ENCODE assay signal across 1 cellular context in genomic region chr17:47276868-47277267, GRCh38.
TF ChIP-seq lines count a peak whose summit lies in the region.

No MANE protein-coding gene starts in this region.

TF ChIP-seq in HepG2, 621 proteins besides CTCF, POLR2A, EP300 and RAD21 (continued from another document):
- no peak for TF ChIP-seq SNAPC5 (CRISPR knock-in tag; IDR thresholded peaks at IDR 0.05; ENCODE audit: borderline replicate concordance)
